ENCODE assay signal across 8 cellular contexts in genomic region chr10:43816351-43817321, GRCh38.
DNase-seq lines count a peak whose midpoint lies in the region; ATAC-seq and TF ChIP-seq lines count a peak whose summit lies in the region.

No MANE protein-coding gene starts in this region.

- DNase-seq in BE2C (peak; percentile 29), fibroblast of villous mesenchyme (ENCODE audit: low read depth) (peak; percentile 98), HPDE6-E6E7 (ENCODE audit: extremely low spot score) (no peak), cerebellar nuclear complex (lab: John Stamatoyannopoulos, UW) (no peak)
- peak; percentile 92 for DNase-seq in activated CD8-positive, alpha-beta T cell treated with anti-CD3 and anti-CD28 coated beads, Interleukin-2, amount 10 ng/mL, durations not matched to agents 7 days and 5 days
- DNase-seq in stimulated activated CD4-positive, alpha-beta T cell treated with anti-CD3 and anti-CD28 coated beads, Interleukin-4, amount 100 ng/mL, for 48 hours (ENCODE audit: low read depth in 2 of 2): peak; percentile 55 to 68

- peak overlapping the region; percentile 64 for H3K4me3 Mint-ChIP-seq in activated CD8-positive, alpha-beta T cell treated with anti-CD3 and anti-CD28 coated beads, Interleukin-2, amount 10 ng/mL, durations not matched to agents 7 days and 5 days

- no peaks in the 10 kb centered on the region for H3K27me3 Mint-ChIP-seq in activated CD8-positive, alpha-beta T cell treated with anti-CD3 and anti-CD28 coated beads, Interleukin-2, amount 10 ng/mL, durations not matched to agents 7 days and 5 days (ENCODE audit: low read depth)

- ATAC-seq in GM19455 (IDR thresholded peaks at IDR 0.05; ENCODE audit: unreplicated experiment): peak; percentile 93
- ATAC-seq in HG03521 (IDR thresholded peaks at IDR 0.05; ENCODE audit: unreplicated experiment): peak; percentile 86
- peak; percentile 99 for ATAC-seq in activated CD8-positive, alpha-beta T cell treated with anti-CD3 and anti-CD28 coated beads, Interleukin-2, amount 10 ng/mL, durations not matched to agents 7 days and 5 days

- H3K9me3 ChIP-seq in BE2C: no peaks in the 10 kb centered on the region

- peaks cover 77% of the 10 kb centered on the region for H3K4me1 Mint-ChIP-seq in activated CD8-positive, alpha-beta T cell treated with anti-CD3 and anti-CD28 coated beads, Interleukin-2, amount 10 ng/mL, durations not matched to agents 7 days and 5 days (ENCODE audit: low read depth)

- H3K27ac Mint-ChIP-seq in activated CD8-positive, alpha-beta T cell treated with anti-CD3 and anti-CD28 coated beads, Interleukin-2, amount 10 ng/mL, durations not matched to agents 7 days and 5 days: peak overlapping the region; percentile 71

- no peaks in the 10 kb centered on the region for H3K27me3 ChIP-seq in BE2C

- peaks cover 2% of the 10 kb centered on the region; the same call in 1 of the 2 replicates for H3K4me1 ChIP-seq in BE2C

- H3K4me3 ChIP-seq in BE2C (ENCODE audit: low read depth, low read length) (no peak overlapping the region), fibroblast of villous mesenchyme (ENCODE audit: low read depth, low read length) (no peak overlapping the region)

- no peaks in the 10 kb centered on the region for H3K9me3 Mint-ChIP-seq in activated CD8-positive, alpha-beta T cell treated with anti-CD3 and anti-CD28 coated beads, Interleukin-2, amount 10 ng/mL, durations not matched to agents 7 days and 5 days (ENCODE audit: insufficient read depth)

- peaks cover 9% of the 10 kb centered on the region for H3K36me3 Mint-ChIP-seq in activated CD8-positive, alpha-beta T cell treated with anti-CD3 and anti-CD28 coated beads, Interleukin-2, amount 10 ng/mL, durations not matched to agents 7 days and 5 days (ENCODE audit: low read depth)

- no peaks in the 10 kb centered on the region for H3K36me3 ChIP-seq in BE2C

- CTCF ChIA-PET in activated CD8-positive, alpha-beta T cell treated with anti-CD3 and anti-CD28 coated beads, Interleukin-2, amount 10 ng/mL, durations not matched to agents 7 days and 5 days (lab: Charles Lee): no interaction called here

- POLR2A ChIA-PET in activated CD8-positive, alpha-beta T cell treated with anti-CD3 and anti-CD28 coated beads, Interleukin-2, amount 10 ng/mL, durations not matched to agents 7 days and 5 days (lab: Charles Lee): interaction anchor here (0.9 kb wide), 1 partner anchor 17 kb away, joined by 3 read pairs; no protein-coding TSS in a partner anchor

- TF ChIP-seq CTCF in BE2C (IDR thresholded peaks at IDR 0.05; ENCODE audit: low read depth, low read length) (no peak), fibroblast of villous mesenchyme (IDR thresholded peaks at IDR 0.05; ENCODE audit: insufficient read depth, low read depth, low read length) (no peak)

Comparison
In these comparisons a context has a peak if more than half of its experiments do, and no peak if none do; other contexts are left out.
1. DNase-seq: peak in BE2C (single experiment), activated CD8-positive, alpha-beta T cell treated with anti-CD3 and anti-CD28 coated beads, Interleukin-2, amount 10 ng/mL, durations not matched to agents 7 days and 5 days (single experiment), fibroblast of villous mesenchyme (single experiment) and stimulated activated CD4-positive, alpha-beta T cell treated with anti-CD3 and anti-CD28 coated beads, Interleukin-4, amount 100 ng/mL, for 48 hours (2 of 2); none in HPDE6-E6E7 (single experiment) and cerebellar nuclear complex (0 of 2).
2. Peak in every context shown above with its lines, with median percentiles within 50 percentile points of each other: ATAC-seq.